Comparison of ENCODE assay signal across 9 cellular contexts in the genomic region with DNA sequence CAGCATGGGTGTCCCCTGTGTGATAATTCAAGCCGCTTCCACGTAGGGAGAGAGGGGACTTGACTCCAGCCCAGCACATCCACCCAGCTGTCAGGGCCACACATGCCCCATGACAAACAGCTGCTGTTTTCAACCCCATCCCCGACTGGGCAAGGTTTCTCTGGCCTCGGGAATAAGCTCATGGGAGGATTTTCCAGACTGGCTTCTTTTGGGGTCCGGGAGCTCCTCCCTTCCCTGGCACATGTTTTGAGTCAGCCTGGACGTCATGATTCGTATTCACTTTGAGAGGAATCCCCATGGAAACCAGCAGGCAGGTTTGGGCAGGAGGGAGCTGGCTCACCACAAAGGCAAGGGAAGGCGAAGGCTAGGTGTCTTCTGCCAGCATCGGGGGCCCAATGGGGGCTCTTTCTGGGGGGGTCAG.
DNase-seq lines count a peak whose midpoint lies in the region; ATAC-seq lines count a peak whose summit lies in the region.
"Had no signal": no experiment of that assay in that cellular context is flagged by ENCODE, and none has a peak within 500 bp of the region (broad histone marks: within the 10 kb centered on the region; RNA-seq: fewer than 3 reads in every experiment).

No MANE protein-coding gene starts in this region.

- peak; percentile 73 for DNase-seq in ELR (ENCODE audit: low read depth)
- DNase-seq in RPMI7951 (ENCODE audit: low read depth) = peak; percentile 37
- DNase-seq in fibroblast of gingiva (ENCODE audit: low read depth) = peak; percentile 31
- DNase-seq in retina = peak; percentile 56
- no peak for DNase-seq in SW480 (ENCODE audit: low spot score)
- DNase-seq in UCSD-AML1 (lab: John Stamatoyannopoulos, UW; ENCODE audit: unreplicated experiment) = no peak
- DNase-seq: activated naive CD4-positive, alpha-beta T cell treated with anti-CD3 and anti-CD28 coated beads, Interleukin-2, amount 50 U/mL, for 16 hours had no signal

- ATAC-seq in GM18868 (IDR thresholded peaks at IDR 0.05; ENCODE audit: unreplicated experiment) (no peak), HG03039 (IDR thresholded peaks at IDR 0.05; ENCODE audit: unreplicated experiment) (no peak)

Comparison
In these comparisons a context has a peak if more than half of its experiments do, and no peak if none do; other contexts are left out.
1. DNase-seq: peak in ELR (single experiment), RPMI7951 (single experiment), fibroblast of gingiva (single experiment) and retina (single experiment); none in SW480 (single experiment) and UCSD-AML1 (single experiment).